1 cellular context compared by ENCODE assay signal in the genomic region with DNA sequence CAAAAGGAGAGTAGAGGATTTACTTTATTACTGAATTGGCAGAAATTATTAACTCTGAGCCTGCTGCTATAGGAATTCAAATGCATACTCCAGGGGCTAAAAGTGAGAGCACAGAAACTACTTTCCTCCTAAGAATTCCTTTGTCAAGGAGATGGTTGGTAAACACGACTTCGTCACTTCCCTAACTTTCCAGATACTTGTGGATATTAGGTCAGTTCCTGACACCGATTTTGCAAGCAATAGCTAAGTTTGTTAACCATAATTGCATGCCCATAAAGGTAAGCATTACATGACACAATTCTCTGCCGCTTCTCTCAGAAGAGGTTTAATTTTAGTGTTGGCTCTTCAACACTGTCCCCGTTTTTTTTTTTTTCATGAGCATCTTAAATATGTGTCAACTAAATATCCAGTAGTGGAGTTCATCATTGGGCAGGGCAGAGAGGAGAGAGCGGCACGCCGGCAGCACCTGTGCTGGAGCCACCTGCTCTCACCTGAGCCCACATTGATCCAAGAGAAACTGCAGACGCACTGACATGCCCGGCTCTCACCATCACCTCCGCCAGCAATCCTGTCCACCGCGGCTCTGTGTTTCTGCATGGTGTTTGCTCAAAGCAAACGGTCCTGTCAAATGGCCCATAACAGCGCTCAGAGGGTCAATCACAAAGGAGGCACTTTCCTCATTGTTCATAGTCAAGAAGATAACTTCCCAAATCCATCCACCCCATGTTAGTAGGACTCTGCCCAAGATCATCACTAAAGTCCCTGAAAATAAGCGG.
TF ChIP-seq lines count a peak whose summit lies in the region.

No MANE protein-coding gene starts in this region.

TF ChIP-seq in IMR-90, 13 proteins besides CTCF, POLR2A, EP300 and RAD21 (continued from another document):
- TF ChIP-seq, protein P1, sequence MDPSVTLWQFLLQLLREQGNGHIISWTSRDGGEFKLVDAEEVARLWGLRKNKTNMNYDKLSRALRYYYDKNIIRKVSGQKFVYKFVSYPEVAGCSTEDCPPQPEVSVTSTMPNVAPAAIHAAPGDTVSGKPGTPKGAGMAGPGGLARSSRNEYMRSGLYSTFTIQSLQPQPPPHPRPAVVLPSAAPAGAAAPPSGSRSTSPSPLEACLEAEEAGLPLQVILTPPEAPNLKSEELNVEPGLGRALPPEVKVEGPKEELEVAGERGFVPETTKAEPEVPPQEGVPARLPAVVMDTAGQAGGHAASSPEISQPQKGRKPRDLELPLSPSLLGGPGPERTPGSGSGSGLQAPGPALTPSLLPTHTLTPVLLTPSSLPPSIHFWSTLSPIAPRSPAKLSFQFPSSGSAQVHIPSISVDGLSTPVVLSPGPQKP (IDR thresholded peaks at IDR 0.05; ENCODE audit: borderline replicate concordance, low read depth, low read length), result no peak
- TF ChIP-seq, protein P2, sequence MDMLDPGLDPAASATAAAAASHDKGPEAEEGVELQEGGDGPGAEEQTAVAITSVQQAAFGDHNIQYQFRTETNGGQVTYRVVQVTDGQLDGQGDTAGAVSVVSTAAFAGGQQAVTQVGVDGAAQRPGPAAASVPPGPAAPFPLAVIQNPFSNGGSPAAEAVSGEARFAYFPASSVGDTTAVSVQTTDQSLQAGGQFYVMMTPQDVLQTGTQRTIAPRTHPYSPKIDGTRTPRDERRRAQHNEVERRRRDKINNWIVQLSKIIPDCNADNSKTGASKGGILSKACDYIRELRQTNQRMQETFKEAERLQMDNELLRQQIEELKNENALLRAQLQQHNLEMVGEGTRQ (IDR thresholded peaks at IDR 0.05; ENCODE audit: low read depth, low read length), result no peak
- TF ChIP-seq FOS (IDR thresholded peaks at IDR 0.05; ENCODE audit: low read depth, low read length), result no peak
- TF ChIP-seq SMC3 (IDR thresholded peaks at IDR 0.05; ENCODE audit: low read depth, low read length), result no peak
- TF ChIP-seq NFE2L2 (IDR thresholded peaks at IDR 0.05; ENCODE audit: low read depth, low read length), result no peak
- no peak for TF ChIP-seq CHD1 (IDR thresholded peaks at IDR 0.05; ENCODE audit: low read depth, low read length)
- TF ChIP-seq MAZ (IDR thresholded peaks at IDR 0.05; ENCODE audit: borderline replicate concordance, low read depth, low read length), result no peak
- no peak for TF ChIP-seq MAFK (IDR thresholded peaks at IDR 0.05; ENCODE audit: low read depth, low read length)
